1 cellular context compared by ENCODE assay signal in genomic region chr20:48725589-48725991, GRCh38.
TF ChIP-seq lines count a peak whose summit lies in the region.

No MANE protein-coding gene starts in this region.

TF ChIP-seq in HepG2, 621 proteins besides CTCF, POLR2A, EP300 and RAD21 (continued from another document):
- TF ChIP-seq ZBTB2 (CRISPR knock-in tag; IDR thresholded peaks at IDR 0.05; ENCODE audit: low read depth) (no peak), ZNF382 (CRISPR knock-in tag; IDR thresholded peaks at IDR 0.05; ENCODE audit: borderline replicate concordance) (no peak), TFDP1 (CRISPR knock-in tag; IDR thresholded peaks at IDR 0.05; ENCODE audit: borderline replicate concordance) (no peak), NFYC (CRISPR knock-in tag; IDR thresholded peaks at IDR 0.05) (peak; percentile 79), SALL1 (CRISPR knock-in tag; IDR thresholded peaks at IDR 0.05) (0 out of 2 replicates have a peak, but pooled peaks have one; percentile 18), NFE2 (CRISPR knock-in tag; IDR thresholded peaks at IDR 0.05) (no peak)
